8 cellular contexts compared by ENCODE assay signal in the genomic region with DNA sequence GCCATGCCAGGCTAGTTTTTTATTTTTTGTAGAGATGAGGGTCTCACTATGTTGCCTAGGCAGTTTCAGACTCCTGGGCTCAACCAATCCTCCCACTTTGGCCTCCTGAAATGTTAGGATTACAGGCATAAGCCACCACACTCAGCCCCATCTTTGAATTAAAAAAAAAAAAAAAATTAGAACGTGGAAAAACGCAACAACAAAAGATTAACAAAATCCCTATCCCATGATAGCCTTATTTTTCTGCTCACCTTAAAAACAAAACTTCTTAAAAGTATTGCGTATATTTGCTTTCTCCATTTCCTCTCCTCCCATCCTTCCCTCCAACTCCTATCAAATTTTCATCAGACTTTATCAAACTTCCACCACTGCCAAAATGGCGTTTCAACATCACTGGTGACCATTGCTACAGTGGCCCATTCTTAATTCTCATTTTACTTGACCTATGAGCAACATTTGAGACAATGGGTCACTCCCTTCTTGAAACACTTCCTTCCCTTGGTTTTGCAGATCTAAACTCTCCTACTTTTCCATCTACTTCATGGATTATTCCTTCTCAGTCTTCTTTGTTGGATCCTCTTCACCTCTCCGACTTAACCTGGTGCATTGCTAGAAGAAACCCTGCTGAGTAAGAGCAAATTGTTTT. TPM values are rescaled to one million over a fixed set of nuclear protein-coding genes. Genes with fewer than 3 reads are reported as not detected.
A peak's percentile ranks its signal among the peaks of the same experiment; 100 is the strongest.
DNase-seq lines count a peak whose midpoint lies in the region; ATAC-seq and TF ChIP-seq lines count a peak whose summit lies in the region.

No MANE protein-coding gene starts in this region.

- no peaks in the 10 kb centered on the region; the same call in 1 of the 2 replicates for H3K27me3 Mint-ChIP-seq in HFFc6 (ENCODE audit: insufficient read depth)
- peaks cover 4% of the 10 kb centered on the region for H3K27me3 Mint-ChIP-seq in activated CD4-positive, alpha-beta memory T cell treated with anti-CD3 and anti-CD28 coated beads, Interleukin-2, amount 10 ng/mL, durations not matched to agents 7 days and 5 days

- H3K36me3 Mint-ChIP-seq in HFFc6 (ENCODE audit: low read depth) = peaks cover 13% of the 10 kb centered on the region
- H3K36me3 Mint-ChIP-seq in activated CD4-positive, alpha-beta memory T cell treated with anti-CD3 and anti-CD28 coated beads, Interleukin-2, amount 10 ng/mL, durations not matched to agents 7 days and 5 days (ENCODE audit: low read depth) = peaks cover 36% of the 10 kb centered on the region

- peak overlapping the region; percentile 82 to 86 for H3K27ac ChIP-seq in right atrium auricular region

- TF ChIP-seq CTCF in HFFc6 (IDR thresholded peaks at IDR 0.05) = no peak
- no peak for TF ChIP-seq CTCF in right atrium auricular region (IDR thresholded peaks at IDR 0.05)

- peaks cover 13% of the 10 kb centered on the region for H3K9me3 Mint-ChIP-seq in HFFc6
- H3K9me3 Mint-ChIP-seq in activated CD4-positive, alpha-beta memory T cell treated with anti-CD3 and anti-CD28 coated beads, Interleukin-2, amount 10 ng/mL, durations not matched to agents 7 days and 5 days = peaks cover 19% of the 10 kb centered on the region

- H3K4me1 ChIP-seq in right atrium auricular region = peaks cover 0 to 15% of the 10 kb centered on the region in 2 donors
- peaks cover 5% of the 10 kb centered on the region for H3K4me1 ChIP-seq in skeletal muscle satellite cell (ENCODE audit: control insufficient read depth, insufficient read depth, low read length)

- H3K27me3 ChIP-seq in right atrium auricular region (no peaks in the 10 kb centered on the region), skeletal muscle satellite cell (ENCODE audit: control insufficient read depth, insufficient read depth, low read length) (no peaks in the 10 kb centered on the region)

- DNase-seq in DMS114 treated with DMSO at 0.1 percent for 48 hours (lab: John Stamatoyannopoulos, UW; ENCODE audit: unreplicated experiment) (peak; percentile 81), HFFc6 (no peak), right atrium auricular region (ENCODE audit: low spot score) (no peak), cerebellar nuclear complex (lab: John Stamatoyannopoulos, UW) (no peak), HuH-7.5 (ENCODE audit: low spot score) (no peak)
- DNase-seq in activated CD4-positive, alpha-beta memory T cell treated with anti-CD3 and anti-CD28 coated beads, Interleukin-2, amount 10 ng/mL, durations not matched to agents 7 days and 5 days = no peak

- CTCF ChIA-PET in activated CD4-positive, alpha-beta memory T cell treated with anti-CD3 and anti-CD28 coated beads, Interleukin-2, amount 10 ng/mL, durations not matched to agents 7 days and 5 days (lab: Charles Lee) = interaction anchor here (1.4 to 2.4 kb wide), 4 partner anchors 22 to 387 kb away, joined by 5 to 15 read pairs (median 6); partner anchors contain the start of gene EXO5

- POLR2A ChIA-PET in activated CD4-positive, alpha-beta memory T cell treated with anti-CD3 and anti-CD28 coated beads, Interleukin-2, amount 10 ng/mL, durations not matched to agents 7 days and 5 days (lab: Charles Lee) = interaction anchor here (1.1 to 3.0 kb wide), 8 partner anchors 20 to 273 kb away, joined by 3 to 23 read pairs (median 5); partner anchors contain the start of genes EXO5, NFYC, SMAP2 and ZFP69B

- H3K4me2 ChIP-seq in skeletal muscle satellite cell (ENCODE audit: low read length) = peak overlapping the region; percentile 92

- H3K9me3 ChIP-seq in right atrium auricular region (no peaks in the 10 kb centered on the region), skeletal muscle satellite cell (replicated peaks; ENCODE audit: low read length) (no peaks in the 10 kb centered on the region)

- peak overlapping the region; percentile 99 for H3K4me3 Mint-ChIP-seq in HFFc6
- peak overlapping the region; percentile 96 for H3K4me3 Mint-ChIP-seq in activated CD4-positive, alpha-beta memory T cell treated with anti-CD3 and anti-CD28 coated beads, Interleukin-2, amount 10 ng/mL, durations not matched to agents 7 days and 5 days

- H3K36me3 ChIP-seq in right atrium auricular region (no peaks in the 10 kb centered on the region), skeletal muscle satellite cell (ENCODE audit: insufficient read depth, low read length) (no peaks in the 10 kb centered on the region)

- H3K4me3 ChIP-seq in right atrium auricular region = peak overlapping the region; percentile 57 to 66
- H3K4me3 ChIP-seq in skeletal muscle satellite cell (ENCODE audit: low read length) = peak overlapping the region; percentile 88

- peak overlapping the region; percentile 74 for H3K9ac ChIP-seq in skeletal muscle satellite cell (ENCODE audit: low read depth, low read length)

- H3K4me1 Mint-ChIP-seq in HFFc6 (ENCODE audit: low read depth) = peaks cover 24% of the 10 kb centered on the region
- peaks cover 25% of the 10 kb centered on the region for H3K4me1 Mint-ChIP-seq in activated CD4-positive, alpha-beta memory T cell treated with anti-CD3 and anti-CD28 coated beads, Interleukin-2, amount 10 ng/mL, durations not matched to agents 7 days and 5 days

- ATAC-seq in HG02885 (IDR thresholded peaks at IDR 0.05; ENCODE audit: poor library complexity, unreplicated experiment) = no peak

- peak overlapping the region; percentile 94 for H3K27ac Mint-ChIP-seq in HFFc6
- H3K27ac Mint-ChIP-seq in activated CD4-positive, alpha-beta memory T cell treated with anti-CD3 and anti-CD28 coated beads, Interleukin-2, amount 10 ng/mL, durations not matched to agents 7 days and 5 days = peak overlapping the region; percentile 81

RNA-seq across cellular contexts. Expression of gene ZNF684, which starts 0.6 kb away (rescaled TPM):
- total RNA-seq in HFFc6 (2021; fragmentation: NEBNext Ultra II Directional; extraction: Animal tissue kit (Norgen Biotek cat#: 25700)) = 1 to 10 TPM; 1.6 to 3.2 (median 2.6) TPM
- 1 to 10 TPM; 6.6 to 6.8 TPM for total RNA-seq in activated CD4-positive, alpha-beta memory T cell treated with anti-CD3 and anti-CD28 coated beads, Interleukin-2, amount 10 ng/mL, durations not matched to agents 7 days and 5 days
- 1 to 10 TPM; 3.4 to 9.7 TPM for total RNA-seq in right atrium auricular region
- 2.8 TPM in 2 replicates for total RNA-seq in skeletal muscle satellite cell (2012; rRNA removed)

RNA-seq across cellular contexts. Expression of gene EXO5, which starts 22.3 kb away (rescaled TPM):
- 1 to 10 TPM; 7.4 to 8.6 (median 8.1) TPM for total RNA-seq in HFFc6 (2021; fragmentation: NEBNext Ultra II Directional; extraction: Animal tissue kit (Norgen Biotek cat#: 25700))
- total RNA-seq in activated CD4-positive, alpha-beta memory T cell treated with anti-CD3 and anti-CD28 coated beads, Interleukin-2, amount 10 ng/mL, durations not matched to agents 7 days and 5 days = 10 to 100 TPM; 12.3 to 12.6 TPM
- total RNA-seq in right atrium auricular region = 1 to 10 TPM; 4.6 to 4.7 TPM
- total RNA-seq in skeletal muscle satellite cell (2012; rRNA removed) = 7.1 and 12.9 TPM in 2 replicates

RNA-seq across cellular contexts. Expression of gene ZFP69, which starts 53.8 kb away (rescaled TPM):
- 1 to 10 TPM in 4 of 6 experiments, under 1 TPM in 2; 0.17 to 2.2 (median 2.0) TPM for total RNA-seq in HFFc6 (2021; fragmentation: NEBNext Ultra II Directional; extraction: Animal tissue kit (Norgen Biotek cat#: 25700))
- total RNA-seq in activated CD4-positive, alpha-beta memory T cell treated with anti-CD3 and anti-CD28 coated beads, Interleukin-2, amount 10 ng/mL, durations not matched to agents 7 days and 5 days = 1 to 10 TPM; 2.3 to 2.5 TPM
- total RNA-seq in right atrium auricular region = 1 to 10 TPM; 1.6 to 2.0 TPM
- total RNA-seq in skeletal muscle satellite cell (2012; rRNA removed) = 2.8 and 3.5 TPM in 2 replicates
